Comparison of ENCODE assay signal across 8 cellular contexts in genomic region chr12:122500685-122501488, GRCh38. TPM values are rescaled to one million over a fixed set of nuclear protein-coding genes. Genes with fewer than 3 reads are reported as not detected.
DNase-seq lines count a peak whose midpoint lies in the region; ATAC-seq and TF ChIP-seq lines count a peak whose summit lies in the region.

Gene ZCCHC8, minus strand, starts transcription at chr12:122500932. Its CDS starts 92 bp downstream, at chr12:122500840.

- H3K36me3 ChIP-seq in SK-N-MC (ENCODE audit: insufficient read depth, low read length) (peaks cover 53% of the 10 kb centered on the region), gastroesophageal sphincter (peaks cover 0 to 45% of the 10 kb centered on the region in 2 donors)

- peaks cover 37% of the 10 kb centered on the region for H3K36me3 Mint-ChIP-seq in HFFc6 (ENCODE audit: low read depth)
- peaks cover 41% of the 10 kb centered on the region for H3K36me3 Mint-ChIP-seq in activated naive CD4-positive, alpha-beta T cell treated with anti-CD3 and anti-CD28 coated beads, Interleukin-2, amount 10 ng/mL, durations not matched to agents 7 days and 5 days

- TF ChIP-seq POLR2A in NB4 (IDR thresholded peaks at IDR 0.05; ENCODE audit: extremely low read depth, insufficient read length) (peak; percentile 79), gastroesophageal sphincter (IDR thresholded peaks at IDR 0.05) (peak; percentile 89 to 90)

- H3K27ac Mint-ChIP-seq in HFFc6, result peak within 1 kb of the TSS; percentile 99
- H3K27ac Mint-ChIP-seq in activated naive CD4-positive, alpha-beta T cell treated with anti-CD3 and anti-CD28 coated beads, Interleukin-2, amount 10 ng/mL, durations not matched to agents 7 days and 5 days, result peak within 1 kb of the TSS; percentile 99

- H3K4me3 ChIP-seq in GM08714 (ENCODE audit: low read length) (peak within 1 kb of the TSS; percentile 86), NB4 (ENCODE audit: low read depth, low read length) (peak within 1 kb of the TSS; percentile 95), SK-N-MC (peak within 1 kb of the TSS; percentile 88), gastroesophageal sphincter (peak within 1 kb of the TSS; percentile 84 to 87)

- H3K27me3 Mint-ChIP-seq in HFFc6 (ENCODE audit: insufficient read depth), result peaks cover 7% of the 10 kb centered on the region
- no peaks in the 10 kb centered on the region for H3K27me3 Mint-ChIP-seq in activated naive CD4-positive, alpha-beta T cell treated with anti-CD3 and anti-CD28 coated beads, Interleukin-2, amount 10 ng/mL, durations not matched to agents 7 days and 5 days

- peaks cover 0 to 39% (median 3%) of the 10 kb centered on the region in 3 donors for H3K4me1 ChIP-seq in gastroesophageal sphincter

- WGBS in gastroesophageal sphincter (ENCODE audit: low coverage in 1 of 2), 2 donors, result 0 to 3% methylated on average over 11 to 17 of the region's 52 CpGs

- TF ChIP-seq CTCF in HFFc6 (IDR thresholded peaks at IDR 0.05) (peak; percentile 23), NB4 (IDR thresholded peaks at IDR 0.05; ENCODE audit: low read depth, low read length) (peak; percentile 36), gastroesophageal sphincter (IDR thresholded peaks at IDR 0.05) (peak in 1 of 4 experiments; percentile 38)

- H3K4me1 Mint-ChIP-seq in HFFc6 (ENCODE audit: low read depth), result peaks cover 27% of the 10 kb centered on the region
- peaks cover 47% of the 10 kb centered on the region for H3K4me1 Mint-ChIP-seq in activated naive CD4-positive, alpha-beta T cell treated with anti-CD3 and anti-CD28 coated beads, Interleukin-2, amount 10 ng/mL, durations not matched to agents 7 days and 5 days

- no peak for TF ChIP-seq EP300 in gastroesophageal sphincter (IDR thresholded peaks at IDR 0.05)

- DNase-seq in HFFc6 (peak; percentile 98), NB4 (ENCODE audit: low read depth) (peak; percentile 100), SK-N-MC (ENCODE audit: low read depth, low spot score) (peak; percentile 87), non-pigmented ciliary epithelial cell (ENCODE audit: low read depth) (peak; percentile 95), superior temporal gyrus (ENCODE audit: extremely low spot score) (peak; percentile 98)
- peak; percentile 99 for DNase-seq in activated naive CD4-positive, alpha-beta T cell treated with anti-CD3 and anti-CD28 coated beads, Interleukin-2, amount 10 ng/mL, durations not matched to agents 7 days and 5 days

- H3K27me3 ChIP-seq in gastroesophageal sphincter, result no peaks in the 10 kb centered on the region

- H3K27ac ChIP-seq in SK-N-MC, result peak within 1 kb of the TSS; percentile 94
- H3K27ac ChIP-seq in gastroesophageal sphincter, result peak within 1 kb of the TSS; percentile 94 to 98 (median 97)

- H3K9me3 ChIP-seq in SK-N-MC (ENCODE audit: low read depth, low read length), result no peaks in the 10 kb centered on the region
- no peaks in the 10 kb centered on the region for H3K9me3 ChIP-seq in gastroesophageal sphincter

- peak within 1 kb of the TSS; percentile 94 for H3K4me3 Mint-ChIP-seq in HFFc6
- peak within 1 kb of the TSS; percentile 99 for H3K4me3 Mint-ChIP-seq in activated naive CD4-positive, alpha-beta T cell treated with anti-CD3 and anti-CD28 coated beads, Interleukin-2, amount 10 ng/mL, durations not matched to agents 7 days and 5 days

- CTCF ChIA-PET in activated naive CD4-positive, alpha-beta T cell treated with anti-CD3 and anti-CD28 coated beads, Interleukin-2, amount 10 ng/mL, durations not matched to agents 7 days and 5 days (lab: Charles Lee), result interaction anchor here (0.6 to 2.4 kb wide), 8 partner anchors 16 to 251 kb away, joined by 3 to 17 read pairs (median 4); partner anchors contain the start of gene DENR

- ATAC-seq in gastroesophageal sphincter, result peak; percentile 99

- H3K9me3 Mint-ChIP-seq in HFFc6, result no peaks in the 10 kb centered on the region
- H3K9me3 Mint-ChIP-seq in activated naive CD4-positive, alpha-beta T cell treated with anti-CD3 and anti-CD28 coated beads, Interleukin-2, amount 10 ng/mL, durations not matched to agents 7 days and 5 days, result no peaks in the 10 kb centered on the region

- peak within 1 kb of the TSS; percentile 96 for H3K9ac ChIP-seq in SK-N-MC (ENCODE audit: insufficient read length)

RNA-seq across cellular contexts. Expression of gene ZCCHC8, which starts in this region (rescaled TPM):
- 10 to 100 TPM in 5 of 6 experiments, 1 to 10 TPM in 1; 9.7 to 13.1 (median 11.4) TPM for total RNA-seq in HFFc6 (2021; fragmentation: NEBNext Ultra II Directional; extraction: Animal tissue kit (Norgen Biotek cat#: 25700))
- 10 to 100 TPM; 14.1 to 26.0 (median 20.2) TPM for total RNA-seq in gastroesophageal sphincter

Comparison
In these comparisons a context has a peak if more than half of its experiments do, and no peak if none do; other contexts are left out.
1. Peak in every context shown above with its lines: DNase-seq, ATAC-seq, H3K4me3 ChIP-seq and H3K27ac ChIP-seq.